Comparison of ENCODE assay signal across 22 cellular contexts in the genomic region with DNA sequence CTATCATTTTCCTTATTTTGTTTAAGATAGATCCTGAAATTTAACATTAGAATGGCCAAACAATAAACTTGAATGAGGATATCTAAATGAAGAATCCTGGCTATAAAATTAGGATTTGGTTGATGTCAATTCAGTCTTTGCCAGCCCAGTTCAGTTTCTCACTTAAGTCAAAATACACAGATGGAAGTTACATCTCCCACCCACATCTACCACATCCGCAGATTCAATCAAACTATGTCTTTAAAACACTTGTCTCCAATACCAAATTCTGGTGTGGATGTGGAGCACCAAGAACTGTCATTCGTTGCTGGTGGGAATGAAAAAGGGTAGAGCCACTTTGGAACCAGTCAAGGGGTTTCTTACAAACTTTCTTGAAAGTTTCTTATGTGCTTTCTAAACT. TPM values are rescaled to one million over a fixed set of nuclear protein-coding genes. Genes with fewer than 3 reads are reported as not detected.
DNase-seq lines count a peak whose midpoint lies in the region; ATAC-seq and TF ChIP-seq lines count a peak whose summit lies in the region.
"Had no signal": no experiment of that assay in that cellular context is flagged by ENCODE, and none has a peak within 500 bp of the region (broad histone marks: within the 10 kb centered on the region; RNA-seq: fewer than 3 reads in every experiment).

No MANE protein-coding gene starts in this region.

- CTCF ChIA-PET in mammary epithelial cell (lab: Charles Lee; ENCODE audit: low non-redundant PET) (no interaction called here), MCF 10A (lab: Yijun Ruan, JAX) (no interaction called here)

- peaks cover 6% of the 10 kb centered on the region for H3K4me1 ChIP-seq in mammary epithelial cell (ENCODE audit: insufficient read depth, low read length)
- peaks cover 0 to 37% (median 0%) of the 10 kb centered on the region in 4 donors for H3K4me1 ChIP-seq in tibial nerve

- H3K9ac ChIP-seq in mammary epithelial cell (ENCODE audit: insufficient read depth, low read length) = no peak overlapping the region
- H3K9ac ChIP-seq in SU-DHL-6 (ENCODE audit: low read length) = no peak overlapping the region
- H3K9ac ChIP-seq: BLaER1 treated with 17β-estradiol and CSF1 and Interleukin-3, amounts not matched to agents 10 nM and 100 nM had no signal

- 86% methylated on average over 2 of the region's 2 CpGs for WGBS in mammary epithelial cell (ENCODE audit: low coverage, missing lambda C conversion rate)
- 96% methylated on average over 2 of the region's 2 CpGs for WGBS in tibial nerve, 2 donors

- H2AFZ ChIP-seq in mammary epithelial cell (ENCODE audit: low read depth, low read length) (no peak overlapping the region), SU-DHL-6 (ENCODE audit: low read depth, low read length, severe bottlenecking) (no peak overlapping the region)

- peaks cover 31% of the 10 kb centered on the region for H3F3A ChIP-seq in SU-DHL-6 (ENCODE audit: insufficient read depth)

- TF ChIP-seq EP300 in tibial nerve (IDR thresholded peaks at IDR 0.05) = no peak

- H3K9me2 ChIP-seq in SU-DHL-6 (replicated peaks; ENCODE audit: insufficient read depth, low read length) = no peaks in the 10 kb centered on the region

- DNase-seq in mammary epithelial cell (no peak), MCF 10A (ENCODE audit: unreplicated experiment) (no peak), tibial nerve (ENCODE audit: low spot score in 2 of 2) (no peak)
- no peak for DNase-seq in effector memory CD8-positive, alpha-beta T cell
- no peak for DNase-seq in effector CD4-positive, alpha-beta T cell
- DNase-seq: CD4-positive, alpha-beta memory T cell; DMS 273 treated with DMSO at 0.1 percent for 48 hours; DMS79 treated with DMSO at 0.1 percent for 48 hours; GF-D8; HCEC 1CT; IMR-90; KG1; MM.1S; NCI-H2029; NCI-H446; NCI-H524 treated with DMSO at 0.1 percent for 48 hours; NCI-H774; SHP77 treated with DMSO at 0.1 percent for 48 hours had no signal

- H3K4me3 ChIP-seq in mammary epithelial cell (replicated peaks in 1 of 3; ENCODE audit: insufficient read depth in 1 of 3, low read depth in 2 of 3, low read length in 3 of 3) = no peak overlapping the region
- H3K4me3 ChIP-seq in SU-DHL-6 (ENCODE audit: insufficient read depth, low read length, poor library complexity, severe bottlenecking) = no peak overlapping the region
- H3K4me3 ChIP-seq in tibial nerve = no peak overlapping the region
- H3K4me3 ChIP-seq: BLaER1 treated with 17β-estradiol and CSF1 and Interleukin-3, amounts not matched to agents 10 nM and 100 nM had no signal

- dilution Hi-C loops in mammary epithelial cell (cut with HindIII; ENCODE audit: low sequenced_read_pairs) = no loop called here

- no peak overlapping the region for H3K27ac Mint-ChIP-seq in MCF 10A (ENCODE audit: low read depth, unreplicated experiment)
- H3K27ac Mint-ChIP-seq in effector memory CD8-positive, alpha-beta T cell = peak overlapping the region in 1 of 2 donors; percentile 13

- TF ChIP-seq CTCF in mammary epithelial cell (conservative IDR thresholded peaks at IDR 0.05 in 1 of 2, IDR thresholded peaks at IDR 0.05 in 1 of 2; ENCODE audit: extremely low read depth in 1 of 2, insufficient read depth in 1 of 2, low read depth in 1 of 2, low read length in 2 of 2) = no peak
- no peak for TF ChIP-seq CTCF in MCF 10A (IDR thresholded peaks at IDR 0.05; ENCODE audit: unreplicated experiment)
- TF ChIP-seq CTCF in SU-DHL-6 (IDR thresholded peaks at IDR 0.05; ENCODE audit: insufficient read depth, low read length, poor library complexity, severe bottlenecking) = no peak
- no peak for TF ChIP-seq CTCF in tibial nerve (IDR thresholded peaks at IDR 0.05)

- H4K20me1 ChIP-seq in mammary epithelial cell (ENCODE audit: insufficient read depth, low read length) (no peaks in the 10 kb centered on the region), SU-DHL-6 (ENCODE audit: low read depth, low read length) (no peaks in the 10 kb centered on the region)

- no peaks in the 10 kb centered on the region for H3K9me3 Mint-ChIP-seq in MCF 10A (ENCODE audit: unreplicated experiment)
- H3K9me3 Mint-ChIP-seq in effector memory CD8-positive, alpha-beta T cell = no peaks in the 10 kb centered on the region

- no peaks in the 10 kb centered on the region for H3K4me1 Mint-ChIP-seq in MCF 10A (ENCODE audit: insufficient read depth, unreplicated experiment)
- peaks cover 37 to 55% of the 10 kb centered on the region in 2 donors for H3K4me1 Mint-ChIP-seq in effector memory CD8-positive, alpha-beta T cell (ENCODE audit: low read depth in 2 of 2)

- H3K4me2 ChIP-seq in mammary epithelial cell (ENCODE audit: insufficient read depth, low read depth, low read length) (no peak overlapping the region), SU-DHL-6 (ENCODE audit: low read depth, low read length, poor library complexity, severe bottlenecking) (no peak overlapping the region)
- H3K4me2 ChIP-seq: BLaER1 treated with 17β-estradiol and CSF1 and Interleukin-3, amounts not matched to agents 10 nM and 100 nM had no signal

- no peaks in the 10 kb centered on the region for H3K9me3 ChIP-seq in mammary epithelial cell (replicated peaks; ENCODE audit: insufficient read depth, low read length)
- no peaks in the 10 kb centered on the region for H3K9me3 ChIP-seq in SU-DHL-6 (ENCODE audit: insufficient read depth, low read length)
- no peaks in the 10 kb centered on the region for H3K9me3 ChIP-seq in tibial nerve
- H3K9me3 ChIP-seq: BLaER1 treated with 17β-estradiol and CSF1 and Interleukin-3, amounts not matched to agents 10 nM and 100 nM had no signal

- TF ChIP-seq POLR2A in tibial nerve (IDR thresholded peaks at IDR 0.05) = no peak

- ATAC-seq in effector memory CD8-positive, alpha-beta T cell (replicated peaks) = peak; percentile 64
- no peak for ATAC-seq in HG03442 (IDR thresholded peaks at IDR 0.05; ENCODE audit: unreplicated experiment)
- ATAC-seq: Panc1 had no signal

- POLR2A ChIA-PET in MCF 10A (lab: Yijun Ruan, JAX) = no interaction called here

- H3K36me3 ChIP-seq in mammary epithelial cell (ENCODE audit: insufficient read depth, low read length) = peaks cover 7% of the 10 kb centered on the region
- peaks cover 67% of the 10 kb centered on the region for H3K36me3 ChIP-seq in SU-DHL-6 (ENCODE audit: low read length)
- H3K36me3 ChIP-seq in tibial nerve = peaks cover 0 to 47% (median 0%) of the 10 kb centered on the region in 3 donors

- intact Hi-C loops in mammary epithelial cell (cut with micrococcal nuclease) (no loop called here), MCF 10A (cut with micrococcal nuclease) (no loop called here)

- peaks cover 28% of the 10 kb centered on the region for H3K36me3 Mint-ChIP-seq in MCF 10A (ENCODE audit: insufficient read depth, unreplicated experiment)
- peaks cover 46% of the 10 kb centered on the region for H3K36me3 Mint-ChIP-seq in effector memory CD8-positive, alpha-beta T cell (ENCODE audit: insufficient read depth)

- BruUV-seq in mammary epithelial cell (replicated peaks; lab: Mats Ljungman, UMichigan) (TSS peak; percentile 3), MCF 10A (replicated peaks; lab: Mats Ljungman, UMichigan) (no TSS peak)

- H3K27me3 Mint-ChIP-seq in MCF 10A (ENCODE audit: insufficient read depth, unreplicated experiment) = no peaks in the 10 kb centered on the region
- H3K27me3 Mint-ChIP-seq in effector memory CD8-positive, alpha-beta T cell = no peaks in the 10 kb centered on the region
- H3K27me3 Mint-ChIP-seq: CD4-positive, alpha-beta memory T cell had no signal

- no peak overlapping the region for H3K4me3 Mint-ChIP-seq in MCF 10A (ENCODE audit: unreplicated experiment)
- peak overlapping the region; percentile 3 to 23 for H3K4me3 Mint-ChIP-seq in effector memory CD8-positive, alpha-beta T cell

- in situ Hi-C loops in mammary epithelial cell (cut with MboI; ENCODE audit: low sequenced_read_pairs in 2 of 2) = no loop called here

- H3K27ac ChIP-seq in mammary epithelial cell (ENCODE audit: insufficient read depth, low read depth, low read length) = no peak overlapping the region
- peak overlapping the region; percentile 55; the same call in 1 of the 2 replicates for H3K27ac ChIP-seq in SU-DHL-6 (ENCODE audit: low read depth, low read length)
- H3K27ac ChIP-seq in tibial nerve = no peak overlapping the region

- H3K79me2 ChIP-seq in mammary epithelial cell (ENCODE audit: insufficient read depth, low read length) (peaks cover 3% of the 10 kb centered on the region), SU-DHL-6 (ENCODE audit: insufficient read depth, low read length) (peaks cover 90% of the 10 kb centered on the region)

- no peaks in the 10 kb centered on the region for H3K27me3 ChIP-seq in mammary epithelial cell (ENCODE audit: insufficient read depth, low read length)
- H3K27me3 ChIP-seq in SU-DHL-6 (ENCODE audit: low read length) = no peaks in the 10 kb centered on the region
- no peaks in the 10 kb centered on the region for H3K27me3 ChIP-seq in tibial nerve
- H3K27me3 ChIP-seq: BLaER1 treated with 17β-estradiol and CSF1 and Interleukin-3, amounts not matched to agents 10 nM and 100 nM had no signal

RNA-seq across cellular contexts. Expression of a gene that starts 18.2 kb away (rescaled TPM):
- total RNA-seq in mammary epithelial cell (10 to 100 TPM; 39.3 to 59.4 TPM), MCF 10A (2022) (19.7 and 43.4 TPM in 2 replicates), tibial nerve (100 to 1,000 TPM; 154 to 177 (median 169) TPM)
- polyA plus RNA-seq in mammary epithelial cell = 9.5 TPM
- 46.8 TPM for polyA minus RNA-seq in mammary epithelial cell
